Comparison of ENCODE assay signal across 1 cellular context in genomic region chr4:139188648-139189416, GRCh38.
TF ChIP-seq lines count a peak whose summit lies in the region.

No MANE protein-coding gene starts in this region.

TF ChIP-seq in K562, 482 proteins besides CTCF, POLR2A, EP300 and RAD21 (continued from another document and continues in another):
- TF ChIP-seq ZNF511 (CRISPR knock-in tag; IDR thresholded peaks at IDR 0.05) (no peak), ELK3 (CRISPR knock-in tag; IDR thresholded peaks at IDR 0.05) (no peak), ZNF75A (CRISPR knock-in tag; IDR thresholded peaks at IDR 0.05) (no peak), HNRNPUL1 (IDR thresholded peaks at IDR 0.05; ENCODE audit: low read length) (no peak), FOS (IDR thresholded peaks at IDR 0.05; ENCODE audit: extremely low read depth, insufficient read length) (no peak), TAL1 (IDR thresholded peaks at IDR 0.05) (peak; percentile 46; the same call in 1 of the 2 replicates), NCOA1 (IDR thresholded peaks at IDR 0.05; ENCODE audit: low read depth) (0 out of 2 replicates have a peak, but pooled peaks have one; percentile 7), ZNF551 (CRISPR knock-in tag; IDR thresholded peaks at IDR 0.05) (no peak), ZBTB33 (CRISPR knock-in tag; IDR thresholded peaks at IDR 0.05) (no peak), ZNF586 (CRISPR knock-in tag; conservative IDR thresholded peaks at IDR 0.05) (no peak), ZNF280B (CRISPR knock-in tag; IDR thresholded peaks at IDR 0.05) (no peak), NFIX (CRISPR knock-in tag; IDR thresholded peaks at IDR 0.05; ENCODE audit: low read depth) (no peak), E2F3 (CRISPR knock-in tag; IDR thresholded peaks at IDR 0.05) (no peak), KLF16 (IDR thresholded peaks at IDR 0.05) (no peak), RBBP5 (IDR thresholded peaks at IDR 0.05; ENCODE audit: borderline replicate concordance, insufficient read depth, low read length, poor library complexity, severe bottlenecking) (peak; percentile 31), PRMT5 (CRISPR knock-in tag; IDR thresholded peaks at IDR 0.05) (no peak), ZNF184 (CRISPR knock-in tag; IDR thresholded peaks at IDR 0.05) (no peak), ZFP36 (IDR thresholded peaks at IDR 0.05; ENCODE audit: low read depth, low read length, partially characterized antibody) (no peak), DDX20 (tag; IDR thresholded peaks at IDR 0.05; ENCODE audit: low read depth) (no peak), ARNT (IDR thresholded peaks at IDR 0.05) (0 out of 4 replicates have a peak, but pooled peaks of 1 of the 2 experiments have one; percentile 57), RUNX1 (IDR thresholded peaks at IDR 0.05; ENCODE audit: low read depth) (no peak), ZBTB34 (CRISPR knock-in tag; IDR thresholded peaks at IDR 0.05) (no peak), NR4A1 (CRISPR knock-in tag; IDR thresholded peaks at IDR 0.05) (no peak), NR4A1 (tag; IDR thresholded peaks at IDR 0.05) (no peak), USF2 (CRISPR knock-in tag; IDR thresholded peaks at IDR 0.05) (no peak), RBM17 (IDR thresholded peaks at IDR 0.05; ENCODE audit: borderline replicate concordance, low read depth, low read length) (no peak), XRCC4 (IDR thresholded peaks at IDR 0.05; ENCODE audit: extremely low read depth, insufficient read depth, insufficient read length) (no peak), ZNF263 (CRISPR knock-in tag; IDR thresholded peaks at IDR 0.05; ENCODE audit: borderline replicate concordance) (peak; percentile 96), TCFL5 (CRISPR knock-in tag; conservative IDR thresholded peaks at IDR 0.05) (no peak), TCF3 (CRISPR knock-in tag; IDR thresholded peaks at IDR 0.05) (peak; percentile 43; the same call in 1 of the 2 replicates), ZNF174 (CRISPR knock-in tag; IDR thresholded peaks at IDR 0.05) (no peak), ZNF764 (CRISPR knock-in tag; IDR thresholded peaks at IDR 0.05; ENCODE audit: low read depth) (no peak), GABPA (tag; conservative IDR thresholded peaks at IDR 0.05; ENCODE audit: low read depth) (no peak), NUFIP1 (IDR thresholded peaks at IDR 0.05; ENCODE audit: partially characterized antibody) (no peak), ZNF282 (CRISPR knock-in tag; IDR thresholded peaks at IDR 0.05) (no peak), FOXA1 (IDR thresholded peaks at IDR 0.05; ENCODE audit: borderline replicate concordance) (no peak), PHF8 (IDR thresholded peaks at IDR 0.05; ENCODE audit: borderline replicate concordance, low read length) (no peak), HOMEZ (CRISPR knock-in tag; IDR thresholded peaks at IDR 0.05) (no peak), ZFPM2 (CRISPR knock-in tag; IDR thresholded peaks at IDR 0.05) (no peak), THAP7 (CRISPR knock-in tag; IDR thresholded peaks at IDR 0.05) (no peak), HLTF (IDR thresholded peaks at IDR 0.05) (no peak), NEUROD1 (IDR thresholded peaks at IDR 0.05; ENCODE audit: borderline replicate concordance, low read depth, low read length, partially characterized antibody) (no peak), PHF20 (IDR thresholded peaks at IDR 0.05; ENCODE audit: partially characterized antibody) (no peak), SMARCC2 (IDR thresholded peaks at IDR 0.05; ENCODE audit: low read depth) (peak; percentile 39; the same call in 1 of the 2 replicates), NR2F6 (CRISPR knock-in tag; IDR thresholded peaks at IDR 0.05) (no peak), HEY1 (CRISPR knock-in tag; IDR thresholded peaks at IDR 0.05; ENCODE audit: borderline replicate concordance) (no peak), DNMT1 (IDR thresholded peaks at IDR 0.05) (no peak), ZNF143 (CRISPR knock-in tag; IDR thresholded peaks at IDR 0.05) (no peak), HMG20B (CRISPR knock-in tag; IDR thresholded peaks at IDR 0.05) (no peak), BDP1 (IDR thresholded peaks at IDR 0.05; ENCODE audit: insufficient read depth, insufficient read length) (no peak), ELF1 (tag; IDR thresholded peaks at IDR 0.05) (no peak), ZKSCAN8 (CRISPR knock-in tag; IDR thresholded peaks at IDR 0.05) (no peak), RNF219 (CRISPR knock-in tag; IDR thresholded peaks at IDR 0.05) (no peak), BACH1 (tag; IDR thresholded peaks at IDR 0.05) (peak; percentile 85), SMC3 (conservative IDR thresholded peaks at IDR 0.05; ENCODE audit: insufficient read depth, low read depth, low read length) (no peak), SMAD3 (CRISPR knock-in tag; conservative IDR thresholded peaks at IDR 0.05) (no peak), KAT7 (CRISPR knock-in tag; IDR thresholded peaks at IDR 0.05; ENCODE audit: borderline replicate concordance) (no peak; the same call in 1 of the 2 replicates), KAT8 (IDR thresholded peaks at IDR 0.05; ENCODE audit: low read depth) (no peak), HMGXB4 (CRISPR knock-in tag; IDR thresholded peaks at IDR 0.05) (no peak), MAFG (tag; conservative IDR thresholded peaks at IDR 0.05) (peak; percentile 91), EP400 (IDR thresholded peaks at IDR 0.05) (peak; percentile 44), U2AF1 (optimal IDR thresholded peaks at IDR 0.05; ENCODE audit: low read depth, low read length) (no peak), MIER1 (IDR thresholded peaks at IDR 0.05; ENCODE audit: low read depth) (no peak), HDAC2 (IDR thresholded peaks at IDR 0.05) (peak; percentile 78), MLLT1 (IDR thresholded peaks at IDR 0.05) (peak in 1 of 2 experiments; percentile 77; a peak in 2 of 4 replicates)
